ENCODE assay signal across 37 cellular contexts in the genomic region with DNA sequence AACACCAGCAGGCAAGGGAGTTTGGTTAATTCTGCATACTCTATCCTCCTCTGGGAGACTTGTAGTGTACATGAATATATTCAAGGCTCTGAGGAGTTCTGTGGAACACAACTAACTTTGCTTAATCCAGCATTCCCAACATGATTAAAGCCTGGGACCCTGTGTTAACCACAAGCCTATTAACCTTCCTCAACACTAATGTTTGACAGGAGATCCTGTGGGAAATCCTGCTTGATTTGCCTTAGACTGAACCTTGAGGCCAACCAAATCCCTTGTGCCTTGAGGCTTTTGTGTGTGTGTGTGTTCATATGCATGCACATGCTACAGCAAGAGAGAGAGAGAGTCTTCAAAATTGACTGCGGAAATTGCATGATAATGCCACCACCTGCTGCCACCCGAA.
A peak's percentile ranks its signal among the peaks of the same experiment; 100 is the strongest.
DNase-seq lines count a peak whose midpoint lies in the region; ATAC-seq, FAIRE-seq and TF ChIP-seq lines count a peak whose summit lies in the region.
"Had no signal": no experiment of that assay in that cellular context is flagged by ENCODE, and none has a peak within 500 bp of the region (broad histone marks: within the 10 kb centered on the region; RNA-seq: fewer than 3 reads in every experiment).

No MANE protein-coding gene starts in this region.

- H3K9me3 ChIP-seq in HAP-1, result peaks cover 5% of the 10 kb centered on the region
- peaks cover 4% of the 10 kb centered on the region for H3K9me3 ChIP-seq in WERI-Rb-1 (ENCODE audit: severe bottlenecking)
- H3K9me3 ChIP-seq in endodermal cell (ENCODE audit: control insufficient read depth, low read length), result peaks cover 12% of the 10 kb centered on the region
- H3K9me3 ChIP-seq: BE2C had no signal

- H3K36me3 Mint-ChIP-seq in endodermal cell (ENCODE audit: low read depth), result no peaks in the 10 kb centered on the region
- H3K36me3 Mint-ChIP-seq: CD14-positive monocyte; CD4-positive, CD25-positive, alpha-beta regulatory T cell; CD8-positive, alpha-beta T cell had no signal

- intact Hi-C loops in sciatic nerve (cut with DNase I), result no loop called here

- no peak overlapping the region for H3K9ac ChIP-seq in endodermal cell (ENCODE audit: extremely low read depth, low read length, poor library complexity, severe bottlenecking)
- H3K9ac ChIP-seq: BLaER1; BLaER1 treated with 17β-estradiol and CSF1 and Interleukin-3, amounts not matched to agents 10 nM and 100 nM had no signal

- H3K36me3 ChIP-seq in HAP-1 (replicated peaks) (no peaks in the 10 kb centered on the region), WERI-Rb-1 (no peaks in the 10 kb centered on the region), endodermal cell (ENCODE audit: control insufficient read depth, insufficient read depth, low read length) (no peaks in the 10 kb centered on the region), brain microvascular endothelial cell (replicated peaks) (no peaks in the 10 kb centered on the region)
- H3K36me3 ChIP-seq: BE2C, BLaER1 had no signal

- H3K4me3 ChIP-seq in HAP-1, result no peak overlapping the region
- no peak overlapping the region for H3K4me3 ChIP-seq in WERI-Rb-1 (ENCODE audit: low read depth, low read length)
- no peak overlapping the region for H3K4me3 ChIP-seq in endodermal cell (ENCODE audit: low read length)
- H3K4me3 ChIP-seq in retinal pigment epithelial cell (ENCODE audit: low read length), result no peak overlapping the region
- H3K4me3 ChIP-seq in brain microvascular endothelial cell (ENCODE audit: low read depth, low read length), result no peak overlapping the region
- H3K4me3 ChIP-seq: A549; BLaER1; BLaER1 treated with 17β-estradiol and CSF1 and Interleukin-3, amounts not matched to agents 10 nM and 100 nM had no signal

- H3K27ac ChIP-seq in WERI-Rb-1 (no peak overlapping the region), endodermal cell (ENCODE audit: low read depth, low read length) (peak overlapping the region; percentile 57), brain microvascular endothelial cell (no peak overlapping the region)
- H3K27ac ChIP-seq: 22Rv1; A549; BLaER1; BLaER1 treated with 17β-estradiol and CSF1 and Interleukin-3, amounts not matched to agents 10 nM and 100 nM; C4-2B had no signal

- ATAC-seq in sciatic nerve (no peak), HG03135 (IDR thresholded peaks at IDR 0.05; ENCODE audit: unreplicated experiment) (no peak)
- ATAC-seq: A549; CD8-positive, alpha-beta T cell had no signal

- H3K4me1 Mint-ChIP-seq in endodermal cell, result peaks cover 13% of the 10 kb centered on the region
- H3K4me1 Mint-ChIP-seq: B cell; CD14-positive monocyte; CD4-positive, alpha-beta memory T cell; CD4-positive, CD25-positive, alpha-beta regulatory T cell; CD8-positive, alpha-beta memory T cell had no signal

- H3K4me1 ChIP-seq in HAP-1 (no peaks in the 10 kb centered on the region), endodermal cell (ENCODE audit: control insufficient read depth, insufficient read depth, low read length) (peaks cover 8% of the 10 kb centered on the region)
- H3K4me1 ChIP-seq: A549; BE2C; BLaER1; BLaER1 treated with 17β-estradiol and CSF1 and Interleukin-3, amounts not matched to agents 10 nM and 100 nM; Caco-2 had no signal

- in situ Hi-C loops in HAP-1 (cut with MboI; ENCODE audit: low sequenced_read_pairs), result no loop called here
- in situ Hi-C loops in brain microvascular endothelial cell (cut with HindIII; ENCODE audit: low pct_ligation_motif_present, low sequenced_read_pairs), result no loop called here

- no peak for FAIRE-seq in RCC 7860 (lab: Jason Lieb, UNC)
- FAIRE-seq: A204.1, A549, D721Med had no signal

- H3K4me3 Mint-ChIP-seq in endodermal cell, result no peak overlapping the region
- H3K4me3 Mint-ChIP-seq: B cell; CD14-positive monocyte; CD4-positive, alpha-beta memory T cell; CD4-positive, alpha-beta T cell; CD4-positive, CD25-positive, alpha-beta regulatory T cell; CD8-positive, alpha-beta memory T cell; CD8-positive, alpha-beta T cell had no signal

- H3K27ac Mint-ChIP-seq in endodermal cell, result no peak overlapping the region
- H3K27ac Mint-ChIP-seq: B cell; CD14-positive monocyte; CD4-positive, alpha-beta T cell; CD8-positive, alpha-beta T cell had no signal

- 75 to 89% methylated on average over 2 of the region's 2 CpGs for WGBS in endodermal cell (ENCODE audit: insufficient coverage in 1 of 2, insufficient read length in 1 of 2), 2 experiments

- no peaks in the 10 kb centered on the region for H3K27me3 ChIP-seq in HAP-1 (ENCODE audit: low read depth)
- no peaks in the 10 kb centered on the region for H3K27me3 ChIP-seq in WERI-Rb-1 (ENCODE audit: insufficient read depth, low read depth, severe bottlenecking)
- peaks cover 15% of the 10 kb centered on the region for H3K27me3 ChIP-seq in endodermal cell (ENCODE audit: control insufficient read depth, insufficient read depth, low read length, poor library complexity, severe bottlenecking)
- H3K27me3 ChIP-seq in brain microvascular endothelial cell (replicated peaks), result no peaks in the 10 kb centered on the region
- H3K27me3 ChIP-seq: BE2C; BLaER1; BLaER1 treated with 17β-estradiol and CSF1 and Interleukin-3, amounts not matched to agents 10 nM and 100 nM had no signal

- peak; percentile 25 to 36 for DNase-seq in HAP-1 (ENCODE audit: low spot score in 2 of 2)
- peak; percentile 11 for DNase-seq in WERI-Rb-1
- no peak for DNase-seq in endodermal cell
- DNase-seq in retinal pigment epithelial cell (ENCODE audit: low read depth), result peak; percentile 90
- no peak for DNase-seq in sciatic nerve (ENCODE audit: low spot score)
- no peak for DNase-seq in RCC 7860 (ENCODE audit: low spot score)
- DNase-seq in brain microvascular endothelial cell, result no peak
- DNase-seq: 8988T; ACHN; AML-193; BE2C; C1 segment of cervical spinal cord; Caco-2; Calu3; CD4-positive, alpha-beta memory T cell; CD4-positive, alpha-beta T cell; CD4-positive, CD25-positive, alpha-beta regulatory T cell; CD8-positive, alpha-beta memory T cell; CD8-positive, alpha-beta T cell; COR-L47; DMS 273 treated with DMSO at 0.1 percent for 48 hours; DMS153; DMS53; DMS79; DMS79 treated with DMSO at 0.1 percent for 48 hours; DND-41; EL had no signal

- H3K27me3 Mint-ChIP-seq in endodermal cell (ENCODE audit: insufficient read depth), result peaks cover 13% of the 10 kb centered on the region
- H3K27me3 Mint-ChIP-seq: CD4-positive, alpha-beta T cell had no signal

- H3K9me3 Mint-ChIP-seq in endodermal cell, result peaks cover 14% of the 10 kb centered on the region

- no peak for TF ChIP-seq CTCF in WERI-Rb-1 (IDR thresholded peaks at IDR 0.05; ENCODE audit: low read depth, low read length)
- TF ChIP-seq CTCF in endodermal cell (conservative IDR thresholded peaks at IDR 0.05), result no peak
- TF ChIP-seq CTCF in retinal pigment epithelial cell (conservative IDR thresholded peaks at IDR 0.05; ENCODE audit: low read depth, low read length), result no peak
- TF ChIP-seq CTCF in brain microvascular endothelial cell (IDR thresholded peaks at IDR 0.05; ENCODE audit: low read depth, low read length, missing control alignments), result no peak

Comparison
In these comparisons a context has a peak if more than half of its experiments do, and no peak if none do; other contexts are left out.
1. DNase-seq: peak in HAP-1 (2 of 2), WERI-Rb-1 (single experiment) and retinal pigment epithelial cell (single experiment); none in endodermal cell (single experiment), sciatic nerve (single experiment), RCC 7860 (single experiment) and brain microvascular endothelial cell (single experiment).